Comparison of ENCODE assay signal across 4 cellular contexts in the genomic region with DNA sequence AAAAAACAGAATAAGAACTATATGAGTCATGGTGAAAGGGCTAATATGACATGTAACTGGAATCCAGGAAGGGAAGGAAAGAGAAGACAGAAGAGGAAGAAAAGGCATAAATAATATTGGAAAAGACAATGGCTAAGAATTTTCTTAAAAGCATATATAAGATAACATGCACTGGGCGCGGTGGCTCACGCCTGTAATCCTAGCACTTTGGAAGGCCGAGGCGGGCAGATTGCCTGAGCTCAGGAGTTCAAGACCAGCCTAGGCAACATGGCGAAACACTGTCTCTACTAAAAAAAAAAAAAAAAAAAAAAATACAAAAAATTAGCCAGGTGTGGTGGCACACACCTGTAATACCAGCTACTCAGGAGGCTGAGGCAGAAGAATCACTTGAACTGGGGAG. TPM values are rescaled to one million over a fixed set of nuclear protein-coding genes. Genes with fewer than 3 reads are reported as not detected.
"Had no signal": no experiment of that assay in that cellular context is flagged by ENCODE, and none has a peak within 500 bp of the region (broad histone marks: within the 10 kb centered on the region; RNA-seq: fewer than 3 reads in every experiment).

No MANE protein-coding gene starts in this region.

RNA-seq across cellular contexts. Expression of gene UNC5A, which starts 54.8 kb away (rescaled TPM):
- total RNA-seq: GM23248, HepG2, HFFc6 had no signal
- polyA plus RNA-seq: GM23248, HepG2, IgD-negative memory B cell had no signal
